Comparison of ENCODE assay signal across 8 cellular contexts in genomic region chr20:6944292-6944691, GRCh38.
"Had no signal": no experiment of that assay in that cellular context is flagged by ENCODE, and none has a peak within 500 bp of the region (broad histone marks: within the 10 kb centered on the region; RNA-seq: fewer than 3 reads in every experiment).

No MANE protein-coding gene starts in this region.

- H3K4me2 ChIP-seq: GM23338 had no signal

- ATAC-seq: GM23338, K562 had no signal

- H2AFZ ChIP-seq: GM23338 had no signal

- H3K4me3 ChIP-seq: GM23338, K562 had no signal

- DNase-seq: H9, HCEC 1CT, KG1 had no signal

- FAIRE-seq: H1, H54, HTR-8/SVneo, K562 had no signal
